9 cellular contexts compared by ENCODE assay signal in genomic region chr11:119103793-119104192, GRCh38. TPM values are rescaled to one million over a fixed set of nuclear protein-coding genes. Genes with fewer than 3 reads are reported as not detected.
A peak's percentile ranks its signal among the peaks of the same experiment; 100 is the strongest.
DNase-seq lines count a peak whose midpoint lies in the region; ATAC-seq and TF ChIP-seq lines count a peak whose summit lies in the region.
"Had no signal": no experiment of that assay in that cellular context is flagged by ENCODE, and none has a peak within 500 bp of the region (broad histone marks: within the 10 kb centered on the region; RNA-seq: fewer than 3 reads in every experiment).

No MANE protein-coding gene starts in this region.

- no peaks in the 10 kb centered on the region for H3K9me2 ChIP-seq in SK-N-SH

- 83% methylated on average over 4 of the region's 4 CpGs for WGBS in SK-N-SH (ENCODE audit: low lambda C conversion rate)

- CTCF ChIA-PET in SK-N-SH (lab: Yijun Ruan, JAX) = interaction anchor here (2.0 kb wide), 1 partner anchor 18 kb away, joined by 6 read pairs; no protein-coding TSS in a partner anchor
- CTCF ChIA-PET in activated CD8-positive, alpha-beta T cell treated with anti-CD3 and anti-CD28 coated beads for 36 hours (lab: Charles Lee) = interaction anchor here (1.4 kb wide), 1 partner anchor 93 kb away, joined by 4 read pairs; no protein-coding TSS in a partner anchor

- H3K79me2 ChIP-seq in SK-N-SH (ENCODE audit: insufficient read depth) = peaks cover 54% of the 10 kb centered on the region

- H3K27me3 Mint-ChIP-seq in activated CD8-positive, alpha-beta T cell treated with anti-CD3 and anti-CD28 coated beads for 36 hours = no peaks in the 10 kb centered on the region
- no peaks in the 10 kb centered on the region for H3K27me3 Mint-ChIP-seq in neural crest cell (ENCODE audit: low read depth)

- no peak overlapping the region for H3K27ac Mint-ChIP-seq in activated CD8-positive, alpha-beta T cell treated with anti-CD3 and anti-CD28 coated beads for 36 hours
- H3K27ac Mint-ChIP-seq in neural crest cell (ENCODE audit: unreplicated experiment) = peak overlapping the region; percentile 81

- H3K4me1 ChIP-seq in SK-N-SH (ENCODE audit: control insufficient read depth in 1 of 2, insufficient read depth in 2 of 2, low read depth in 1 of 2, low read length in 1 of 2) (peaks cover 22 to 39% of the 10 kb centered on the region in 2 experiments), SJCRH30 (peaks cover 8% of the 10 kb centered on the region)

- H3F3A ChIP-seq in SK-N-SH (replicated peaks; ENCODE audit: insufficient read depth) = peaks cover 29% of the 10 kb centered on the region

- H3K4me3 ChIP-seq in SK-N-SH (ENCODE audit: low read depth in 2 of 2, low read length in 1 of 2) = no peak overlapping the region
- no peak overlapping the region for H3K4me3 ChIP-seq in SJCRH30

- peaks cover 33% of the 10 kb centered on the region for H3K4me1 Mint-ChIP-seq in activated CD8-positive, alpha-beta T cell treated with anti-CD3 and anti-CD28 coated beads for 36 hours (ENCODE audit: low read depth)
- H3K4me1 Mint-ChIP-seq in neural crest cell = peaks cover 51% of the 10 kb centered on the region

- H3K36me3 Mint-ChIP-seq in activated CD8-positive, alpha-beta T cell treated with anti-CD3 and anti-CD28 coated beads for 36 hours (ENCODE audit: low read depth) = peaks cover 13% of the 10 kb centered on the region
- no peaks in the 10 kb centered on the region for H3K36me3 Mint-ChIP-seq in neural crest cell (ENCODE audit: low read depth)

- H3K27me3 ChIP-seq in SK-N-SH (ENCODE audit: insufficient read depth) (no peaks in the 10 kb centered on the region), SJCRH30 (no peaks in the 10 kb centered on the region)
- H3K27me3 ChIP-seq: neutrophil had no signal

- ATAC-seq in SK-N-SH treated with all-trans-retinoic acid at 6 μM for 48 hours (no peak), HG02642 (IDR thresholded peaks at IDR 0.05; ENCODE audit: poor library complexity, unreplicated experiment) (no peak)
- no peak for ATAC-seq in activated CD8-positive, alpha-beta T cell treated with anti-CD3 and anti-CD28 coated beads for 36 hours

- H3K9me3 ChIP-seq in SK-N-SH (no peaks in the 10 kb centered on the region), SJCRH30 (replicated peaks) (no peaks in the 10 kb centered on the region)
- H3K9me3 ChIP-seq: neutrophil had no signal

- no peaks in the 10 kb centered on the region for H4K20me1 ChIP-seq in SK-N-SH (ENCODE audit: insufficient read depth)

- H3K4me2 ChIP-seq in SK-N-SH = peak overlapping the region; percentile 98; the same call in 1 of the 2 replicates

- TF ChIP-seq CTCF in SK-N-SH (IDR thresholded peaks at IDR 0.05) = no peak
- no peak for TF ChIP-seq CTCF in activated CD8-positive, alpha-beta T cell treated with anti-CD3 and anti-CD28 coated beads for 36 hours (IDR thresholded peaks at IDR 0.05)
- no peak for TF ChIP-seq CTCF in neural crest cell (conservative IDR thresholded peaks at IDR 0.05)

- H3K4me3 Mint-ChIP-seq in activated CD8-positive, alpha-beta T cell treated with anti-CD3 and anti-CD28 coated beads for 36 hours = peak overlapping the region; percentile 91
- peak overlapping the region; percentile 90 for H3K4me3 Mint-ChIP-seq in neural crest cell

- TF ChIP-seq EP300 in SK-N-SH (IDR thresholded peaks at IDR 0.05; ENCODE audit: borderline replicate concordance in 1 of 2, low read depth in 1 of 2, low read length in 1 of 2) = no peak

- no peaks in the 10 kb centered on the region for H3K9me3 Mint-ChIP-seq in activated CD8-positive, alpha-beta T cell treated with anti-CD3 and anti-CD28 coated beads for 36 hours
- no peaks in the 10 kb centered on the region for H3K9me3 Mint-ChIP-seq in neural crest cell

- peak overlapping the region in 1 of 2 experiments; percentile 93; a peak in 2 of 4 replicates for H3K27ac ChIP-seq in SK-N-SH (ENCODE audit: low read depth in 2 of 2, low read length in 1 of 2)
- no peak overlapping the region for H3K27ac ChIP-seq in SJCRH30

- DNase-seq in SK-N-SH = no peak
- DNase-seq in NCI-H1092 (lab: John Stamatoyannopoulos, UW) = peak; percentile 28
- DNase-seq in activated CD8-positive, alpha-beta T cell treated with anti-CD3 and anti-CD28 coated beads for 36 hours = no peak
- no peak for DNase-seq in neural crest cell (ENCODE audit: low read depth, low spot score)
- DNase-seq in OCI-M2 (lab: John Stamatoyannopoulos, UW; ENCODE audit: unreplicated experiment) = no peak
- no peak for DNase-seq in SJCRH30

- intact Hi-C loops in activated CD8-positive, alpha-beta T cell treated with anti-CD3 and anti-CD28 coated beads for 36 hours (cut with micrococcal nuclease) = no loop called here

- POLR2A ChIA-PET in SK-N-SH (lab: Yijun Ruan, JAX) = no interaction called here
- POLR2A ChIA-PET in activated CD8-positive, alpha-beta T cell treated with anti-CD3 and anti-CD28 coated beads for 36 hours (lab: Charles Lee) = interaction anchor here (9.7 kb wide), 1 partner anchor 10 kb away, joined by 107 read pairs; a partner anchor contains a TSS

- no peak overlapping the region for H3K9ac ChIP-seq in SK-N-SH

- no peak overlapping the region for H2AFZ ChIP-seq in SK-N-SH (ENCODE audit: low read depth)

- TF ChIP-seq RAD21 in SK-N-SH (IDR thresholded peaks at IDR 0.05; ENCODE audit: low read length) = peak; percentile 37

- H3K36me3 ChIP-seq in SK-N-SH (replicated peaks in 1 of 2; ENCODE audit: control insufficient read depth in 1 of 2, insufficient read depth in 2 of 2, low read length in 1 of 2) (peaks cover 0 to under 1% of the 10 kb centered on the region in 2 experiments), SJCRH30 (no peaks in the 10 kb centered on the region)
- H3K36me3 ChIP-seq: neutrophil had no signal

TF ChIP-seq in SK-N-SH, 30 proteins besides CTCF, POLR2A, EP300 and RAD21:
- TF ChIP-seq RFX5 (IDR thresholded peaks at IDR 0.05; ENCODE audit: low read length) (no peak), SMC3 (IDR thresholded peaks at IDR 0.05; ENCODE audit: low read depth, low read length) (0 out of 2 replicates have a peak, but pooled peaks have one; percentile 13)

TF ChIP-seq in SK-N-SH treated with all-trans-retinoic acid at 6 μM for 48 hours, 23 proteins besides CTCF, POLR2A, EP300 and RAD21 (continues in another document):
- TF ChIP-seq POU6F1 (CRISPR knock-in tag; IDR thresholded peaks at IDR 0.05; ENCODE audit: borderline replicate concordance, low read depth) = no peak
- TF ChIP-seq TOX (CRISPR knock-in tag; IDR thresholded peaks at IDR 0.05; ENCODE audit: borderline replicate concordance) = no peak

RNA-seq across cellular contexts. Expression of gene DPAGT1, which starts 2.1 kb away (rescaled TPM):
- 99.5 and 128 TPM in 2 replicates for polyA plus RNA-seq in SK-N-SH (2012; rRNA removed)
- 68.0 and 70.3 TPM in 2 replicates for polyA plus RNA-seq in SK-N-SH (2012; cell fraction: cytosol; rRNA removed)
- polyA plus RNA-seq in SK-N-SH (2012; cell fraction: nucleus; rRNA removed) = 182 and 268 TPM in 2 replicates
- total RNA-seq in activated CD8-positive, alpha-beta T cell treated with anti-CD3 and anti-CD28 coated beads for 36 hours = 10 to 100 TPM; 51.1 to 52.2 TPM
- total RNA-seq in neural crest cell = 48.8 and 49.5 TPM in 2 replicates
- 23.7 and 24.0 TPM in 2 replicates for total RNA-seq in SJCRH30 (2014; rRNA removed; shearing (Covaris generic))

RNA-seq across cellular contexts. Expression of gene C2CD2L, which starts 3.4 kb away (rescaled TPM):
- polyA plus RNA-seq in SK-N-SH (2012; rRNA removed) = 7.6 and 8.6 TPM in 2 replicates
- polyA plus RNA-seq in SK-N-SH (2012; cell fraction: cytosol; rRNA removed) = 3.5 and 5.3 TPM in 2 replicates
- 27.1 and 27.9 TPM in 2 replicates for polyA plus RNA-seq in SK-N-SH (2012; cell fraction: nucleus; rRNA removed)
- 10 to 100 TPM; 14.2 to 17.7 TPM for total RNA-seq in activated CD8-positive, alpha-beta T cell treated with anti-CD3 and anti-CD28 coated beads for 36 hours
- 9.8 and 10.0 TPM in 2 replicates for total RNA-seq in neural crest cell
- total RNA-seq in SJCRH30 (2014; rRNA removed; shearing (Covaris generic)) = 4.1 and 4.8 TPM in 2 replicates

RNA-seq across cellular contexts. Expression of gene HINFP, which starts 17.6 kb away (rescaled TPM):
- polyA plus RNA-seq in SK-N-SH (2012; rRNA removed) = 21.8 and 36.1 TPM in 2 replicates
- polyA plus RNA-seq in SK-N-SH (2012; cell fraction: cytosol; rRNA removed) = 10.6 and 14.6 TPM in 2 replicates
- 113 and 143 TPM in 2 replicates for polyA plus RNA-seq in SK-N-SH (2012; cell fraction: nucleus; rRNA removed)
- total RNA-seq in activated CD8-positive, alpha-beta T cell treated with anti-CD3 and anti-CD28 coated beads for 36 hours = 10 to 100 TPM; 23.9 to 26.5 TPM
- 38.5 and 38.6 TPM in 2 replicates for total RNA-seq in neural crest cell
- total RNA-seq in SJCRH30 (2014; rRNA removed; shearing (Covaris generic)) = 14.4 and 15.2 TPM in 2 replicates

RNA-seq across cellular contexts. Expression of gene HMBS, which starts 19.1 kb away (rescaled TPM):
- polyA plus RNA-seq in SK-N-SH (2012; rRNA removed) = 69.4 and 77.4 TPM in 2 replicates
- polyA plus RNA-seq in SK-N-SH (2012; cell fraction: cytosol; rRNA removed) = 38.8 and 60.3 TPM in 2 replicates
- polyA plus RNA-seq in SK-N-SH (2012; cell fraction: nucleus; rRNA removed) = 116 and 126 TPM in 2 replicates
- total RNA-seq in activated CD8-positive, alpha-beta T cell treated with anti-CD3 and anti-CD28 coated beads for 36 hours = 10 to 100 TPM; 33.6 to 36.1 TPM
- total RNA-seq in neural crest cell = 55.5 and 58.4 TPM in 2 replicates
- total RNA-seq in SJCRH30 (2014; rRNA removed; shearing (Covaris generic)) = 10.1 and 14.3 TPM in 2 replicates

RNA-seq across cellular contexts. Expression of gene VPS11, which starts 36.2 kb away (rescaled TPM):
- polyA plus RNA-seq in SK-N-SH (2012; rRNA removed) = 13.8 and 14.8 TPM in 2 replicates
- polyA plus RNA-seq in SK-N-SH (2012; cell fraction: cytosol; rRNA removed) = 8.9 and 11.4 TPM in 2 replicates
- polyA plus RNA-seq in SK-N-SH (2012; cell fraction: nucleus; rRNA removed) = 39.6 and 51.2 TPM in 2 replicates
- 10 to 100 TPM; 17.1 to 17.2 TPM for total RNA-seq in activated CD8-positive, alpha-beta T cell treated with anti-CD3 and anti-CD28 coated beads for 36 hours
- 30.6 and 35.4 TPM in 2 replicates for total RNA-seq in neural crest cell
- 11.6 and 11.9 TPM in 2 replicates for total RNA-seq in SJCRH30 (2014; rRNA removed; shearing (Covaris generic))
